Comparison of ENCODE assay signal across 17 cellular contexts in genomic region chrX:34918091-34918736, GRCh38. TPM values are rescaled to one million over a fixed set of nuclear protein-coding genes. Genes with fewer than 3 reads are reported as not detected.
A peak's percentile ranks its signal among the peaks of the same experiment; 100 is the strongest.
DNase-seq lines count a peak whose midpoint lies in the region; ATAC-seq and TF ChIP-seq lines count a peak whose summit lies in the region.
"Had no signal": no experiment of that assay in that cellular context is flagged by ENCODE, and none has a peak within 500 bp of the region (broad histone marks: within the 10 kb centered on the region; RNA-seq: fewer than 3 reads in every experiment).

No MANE protein-coding gene starts in this region.

- no peak for ATAC-seq in GM21528 (IDR thresholded peaks at IDR 0.05; ENCODE audit: low FRiP score, unreplicated experiment)
- no peak for ATAC-seq in GM18870 (IDR thresholded peaks at IDR 0.05; ENCODE audit: unreplicated experiment)
- ATAC-seq: stimulated activated memory B cell treated with anti-CD40 and anti-IgM and Interleukin-4, amounts not matched to agents 10 μg/mL and 1 μg/mL and 100 μg/mL, for 72 hours had no signal

- H2AFZ ChIP-seq in OCI-LY3 (ENCODE audit: low read depth, low read length) = 0 out of 2 replicates have a peak overlapping the region, but pooled peaks have one; percentile 45

- TF ChIP-seq CTCF in OCI-LY3 (IDR thresholded peaks at IDR 0.05; ENCODE audit: low read depth, low read length) (no peak), epithelial cell of esophagus (IDR thresholded peaks at IDR 0.05; ENCODE audit: insufficient read depth, low read depth, low read length, missing control alignments) (no peak)

- DNase-seq in COLO829 (ENCODE audit: low spot score) (peak; percentile 4), epithelial cell of esophagus (ENCODE audit: low read depth) (peak; percentile 74), myocyte (ENCODE audit: low read depth) (peak; percentile 28), foreskin melanocyte (no peak), islet precursor cell (no peak)
- DNase-seq: C1 segment of cervical spinal cord; DND-41; esophagus squamous epithelium; GOT3; kidney; stimulated activated CD4-positive, alpha-beta T cell treated with anti-CD3 and anti-CD28 coated beads, Interleukin-4, amount 100 ng/mL, for 24 hours had no signal

- H3K27ac ChIP-seq in OCI-LY3 (ENCODE audit: low read length) = no peak overlapping the region
- H3K27ac ChIP-seq: esophagus squamous epithelium had no signal

- H3K9ac ChIP-seq in OCI-LY3 (ENCODE audit: low read length) = no peak overlapping the region

- H3K9me3 ChIP-seq in OCI-LY3 (ENCODE audit: insufficient read depth, low read length) = no peaks in the 10 kb centered on the region
- H3K9me3 ChIP-seq: esophagus squamous epithelium had no signal

- no peak overlapping the region for H3K4me2 ChIP-seq in OCI-LY3 (ENCODE audit: low read length)

- H3K4me3 ChIP-seq in OCI-LY3 (ENCODE audit: low read length) (no peak overlapping the region), epithelial cell of esophagus (ENCODE audit: low read length) (no peak overlapping the region)
- H3K4me3 ChIP-seq: esophagus squamous epithelium had no signal

- H3K4me1 ChIP-seq in OCI-LY3 (ENCODE audit: low read length) = no peaks in the 10 kb centered on the region
- H3K4me1 ChIP-seq: esophagus squamous epithelium had no signal

- H4K20me1 ChIP-seq in OCI-LY3 (ENCODE audit: insufficient read depth, low read length) = no peaks in the 10 kb centered on the region

- no peaks in the 10 kb centered on the region for H3K79me2 ChIP-seq in OCI-LY3 (ENCODE audit: low read length)

- no peaks in the 10 kb centered on the region for H3K36me3 ChIP-seq in OCI-LY3 (replicated peaks; ENCODE audit: low read depth, low read length)
- H3K36me3 ChIP-seq: esophagus squamous epithelium had no signal

- H3K27me3 ChIP-seq in OCI-LY3 (ENCODE audit: low read depth, low read length) = no peaks in the 10 kb centered on the region
- H3K27me3 ChIP-seq: esophagus squamous epithelium had no signal

RNA-seq across cellular contexts. Expression of gene FAM47B, which starts 24.4 kb away (rescaled TPM):
- not detected in 2 replicates for total RNA-seq in myocyte
- polyA plus RNA-seq in myocyte (2012) = not detected
- total RNA-seq: cerebellum, esophagus squamous epithelium, kidney, SK-MEL-5 had no signal

Comparison
In these comparisons a context has a peak if more than half of its experiments do, and no peak if none do; other contexts are left out.
1. DNase-seq: peak in COLO829 (single experiment), epithelial cell of esophagus (single experiment) and myocyte (single experiment); none in foreskin melanocyte (single experiment) and islet precursor cell (single experiment).